ENCODE assay signal across 1 cellular context in the genomic region with DNA sequence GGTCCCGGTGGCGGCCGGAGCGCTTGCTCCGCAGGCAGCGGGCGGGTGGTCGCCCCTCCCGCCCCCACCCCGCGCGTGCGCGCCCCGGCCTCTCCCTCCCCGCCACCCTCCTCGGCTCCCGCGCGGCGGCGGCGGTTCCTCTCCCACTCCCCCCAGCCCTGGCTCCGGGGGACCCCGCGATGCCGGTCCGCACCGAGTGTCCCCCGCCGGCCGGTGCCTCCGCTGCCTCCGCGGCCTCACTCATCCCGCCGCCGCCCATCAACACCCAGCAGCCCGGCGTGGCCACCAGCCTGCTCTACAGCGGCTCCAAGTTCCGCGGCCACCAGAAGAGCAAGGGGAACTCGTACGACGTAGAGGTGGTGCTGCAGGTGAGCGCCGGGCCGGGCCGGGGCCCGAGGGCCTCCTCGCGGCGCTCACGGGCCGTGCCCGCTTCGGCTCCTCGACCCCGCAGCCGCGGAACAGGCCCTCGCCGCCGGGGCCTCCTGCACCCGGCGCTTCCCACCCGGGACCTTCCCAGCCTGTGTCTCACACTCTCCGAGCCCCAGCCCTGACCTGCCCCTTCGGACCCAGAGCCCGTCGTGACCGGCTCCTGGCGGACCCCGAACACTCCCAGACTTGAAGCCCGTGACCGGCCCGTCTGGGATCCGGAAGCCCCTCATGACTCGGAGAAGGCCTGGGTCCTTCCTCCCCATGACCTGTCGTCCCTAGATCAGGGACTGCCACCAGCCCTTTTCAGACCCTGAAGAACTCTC.
TF ChIP-seq lines count a peak whose summit lies in the region.

No MANE protein-coding gene starts in this region.

TF ChIP-seq in GM12878, 131 proteins besides CTCF, POLR2A, EP300 and RAD21:
- TF ChIP-seq LARP7 (IDR thresholded peaks at IDR 0.05) (peak; percentile 42; the same call in 1 of the 2 replicates), ZZZ3 (IDR thresholded peaks at IDR 0.05; ENCODE audit: control insufficient read depth, insufficient read length, low read depth) (no peak), GATAD2B (conservative IDR thresholded peaks at IDR 0.05; ENCODE audit: low read depth) (peak; percentile 52; the same call in 1 of the 2 replicates), BHLHE40 (IDR thresholded peaks at IDR 0.05; ENCODE audit: borderline replicate concordance in 1 of 2, low read depth in 2 of 2, low read length in 1 of 2) (peak in 1 of 2 experiments; percentile 55; a peak in 2 of 4 replicates), TBL1XR1 (IDR thresholded peaks at IDR 0.05; ENCODE audit: low read depth, low read length) (no peak), BACH1 (IDR thresholded peaks at IDR 0.05; ENCODE audit: borderline replicate concordance) (0 out of 2 replicates have a peak, but pooled peaks have one; percentile 16), CHD4 (IDR thresholded peaks at IDR 0.05) (no peak), BCL11A (IDR thresholded peaks at IDR 0.05; ENCODE audit: low read depth, low read length) (no peak), NR2F1 (conservative IDR thresholded peaks at IDR 0.05) (peak; percentile 28; the same call in 1 of the 2 replicates)
- TF ChIP-seq, protein P1, sequence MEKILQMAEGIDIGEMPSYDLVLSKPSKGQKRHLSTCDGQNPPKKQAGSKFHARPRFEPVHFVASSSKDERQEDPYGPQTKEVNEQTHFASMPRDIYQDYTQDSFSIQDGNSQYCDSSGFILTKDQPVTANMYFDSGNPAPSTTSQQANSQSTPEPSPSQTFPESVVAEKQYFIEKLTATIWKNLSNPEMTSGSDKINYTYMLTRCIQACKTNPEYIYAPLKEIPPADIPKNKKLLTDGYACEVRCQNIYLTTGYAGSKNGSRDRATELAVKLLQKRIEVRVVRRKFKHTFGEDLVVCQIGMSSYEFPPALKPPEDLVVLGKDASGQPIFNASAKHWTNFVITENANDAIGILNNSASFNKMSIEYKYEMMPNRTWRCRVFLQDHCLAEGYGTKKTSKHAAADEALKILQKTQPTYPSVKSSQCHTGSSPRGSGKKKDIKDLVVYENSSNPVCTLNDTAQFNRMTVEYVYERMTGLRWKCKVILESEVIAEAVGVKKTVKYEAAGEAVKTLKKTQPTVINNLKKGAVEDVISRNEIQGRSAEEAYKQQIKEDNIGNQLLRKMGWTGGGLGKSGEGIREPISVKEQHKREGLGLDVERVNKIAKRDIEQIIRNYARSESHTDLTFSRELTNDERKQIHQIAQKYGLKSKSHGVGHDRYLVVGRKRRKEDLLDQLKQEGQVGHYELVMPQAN (conservative IDR thresholded peaks at IDR 0.05) = peak; percentile 84
